ENCODE assay signal across 21 cellular contexts in genomic region chr2:31075393-31075792, GRCh38.
"Had no signal": no experiment of that assay in that cellular context is flagged by ENCODE, and none has a peak within 500 bp of the region (broad histone marks: within the 10 kb centered on the region; RNA-seq: fewer than 3 reads in every experiment).

No MANE protein-coding gene starts in this region.

- H3K36me3 ChIP-seq: spleen had no signal

- H3K9me3 Mint-ChIP-seq: activated CD8-positive, alpha-beta T cell treated with anti-CD3 and anti-CD28 coated beads for 36 hours; activated naive CD8-positive, alpha-beta T cell treated with anti-CD3 and anti-CD28 coated beads, Interleukin-2, amount 50 U/mL, for 24 hours; activated T-cell treated with anti-CD3 and anti-CD28 coated beads, Interleukin-2, amount 50 U/mL, for 24 hours; activated T-helper 2 cell treated with anti-CD3 and anti-CD28 coated beads, Interferon-gamma antibody, Interleukin-2, Interleukin-4, amounts not matched to agents 10 μg/mL and 5 μg/mL and 100 μg/mL, durations not matched to agents 14 hours and 24 hours and 36 hours; central memory CD8-positive, alpha-beta T cell; natural killer cell; stimulated activated memory B cell treated with anti-CD40 and anti-IgM and Interleukin-4, amounts not matched to agents 10 μg/mL and 1 μg/mL and 100 μg/mL, for 72 hours; T-helper 2 cell treated with Interferon-gamma antibody and Interleukin-4, amounts not matched to agents 5 μg/mL and 100 μg/mL, for 36 hours; type B pancreatic cell had no signal

- ATAC-seq: activated CD8-positive, alpha-beta T cell treated with anti-CD3 and anti-CD28 coated beads for 36 hours; activated naive CD8-positive, alpha-beta T cell treated with anti-CD3 and anti-CD28 coated beads, Interleukin-2, amount 50 U/mL, for 24 hours; esophagus mucosa; left lobe of liver; natural killer cell; stimulated activated memory B cell treated with anti-CD40 and anti-IgM and Interleukin-4, amounts not matched to agents 10 μg/mL and 1 μg/mL and 100 μg/mL, for 72 hours had no signal

- H3K27ac Mint-ChIP-seq: activated CD8-positive, alpha-beta T cell treated with anti-CD3 and anti-CD28 coated beads for 36 hours; activated naive CD8-positive, alpha-beta T cell treated with anti-CD3 and anti-CD28 coated beads, Interleukin-2, amount 50 U/mL, for 24 hours; activated T-cell treated with anti-CD3 and anti-CD28 coated beads, Interleukin-2, amount 50 U/mL, for 24 hours; activated T-helper 2 cell treated with anti-CD3 and anti-CD28 coated beads, Interferon-gamma antibody, Interleukin-2, Interleukin-4, amounts not matched to agents 10 μg/mL and 5 μg/mL and 100 μg/mL, durations not matched to agents 14 hours and 24 hours and 36 hours; natural killer cell; stimulated activated memory B cell treated with anti-CD40 and anti-IgM and Interleukin-4, amounts not matched to agents 10 μg/mL and 1 μg/mL and 100 μg/mL, for 72 hours; T-helper 2 cell treated with Interferon-gamma antibody and Interleukin-4, amounts not matched to agents 5 μg/mL and 100 μg/mL, for 36 hours; type B pancreatic cell had no signal

- H3K4me3 ChIP-seq: coronary artery, hepatocyte, lung, spleen, testis had no signal

- H3K4me1 ChIP-seq: spleen, testis had no signal

- H3K27me3 ChIP-seq: hepatocyte, spleen, testis had no signal

- H3K9me3 ChIP-seq: spleen, testis had no signal

- H2AFZ ChIP-seq: hepatocyte had no signal

- DNase-seq: activated CD4-positive, alpha-beta T cell treated with anti-CD3 and anti-CD28 coated beads for 48 hours; activated CD4-positive, CD25-positive, alpha-beta regulatory T cell; activated CD8-positive, alpha-beta T cell treated with anti-CD3 and anti-CD28 coated beads for 36 hours; activated naive CD4-positive, alpha-beta T cell treated with Interleukin-2 at 50 U/mL for 16 hours; activated naive CD8-positive, alpha-beta T cell treated with anti-CD3 and anti-CD28 coated beads, Interleukin-2, amount 50 U/mL, for 24 hours; activated T-cell treated with anti-CD3 and anti-CD28 coated beads, Interleukin-2, amount 50 U/mL, for 24 hours; anterior cingulate cortex; natural killer cell; spleen; stimulated activated CD4-positive, alpha-beta T cell treated with anti-CD3 and anti-CD28 coated beads, Interleukin-4, amount 100 ng/mL, for 4 hours; testis had no signal

- H3K27me3 Mint-ChIP-seq: activated naive CD8-positive, alpha-beta T cell treated with anti-CD3 and anti-CD28 coated beads, Interleukin-2, amount 50 U/mL, for 24 hours; stimulated activated memory B cell treated with anti-CD40 and anti-IgM and Interleukin-4, amounts not matched to agents 10 μg/mL and 1 μg/mL and 100 μg/mL, for 72 hours had no signal

- H3K4me3 Mint-ChIP-seq: activated CD8-positive, alpha-beta T cell treated with anti-CD3 and anti-CD28 coated beads for 36 hours; activated naive CD8-positive, alpha-beta T cell treated with anti-CD3 and anti-CD28 coated beads, Interleukin-2, amount 50 U/mL, for 24 hours; activated T-cell treated with anti-CD3 and anti-CD28 coated beads, Interleukin-2, amount 50 U/mL, for 24 hours; central memory CD8-positive, alpha-beta T cell; natural killer cell; stimulated activated memory B cell treated with anti-CD40 and anti-IgM and Interleukin-4, amounts not matched to agents 10 μg/mL and 1 μg/mL and 100 μg/mL, for 72 hours; T-helper 2 cell treated with Interferon-gamma antibody and Interleukin-4, amounts not matched to agents 5 μg/mL and 100 μg/mL, for 36 hours; type B pancreatic cell had no signal

- H3K27ac ChIP-seq: coronary artery, hepatocyte, spleen, testis had no signal

- H3K4me1 Mint-ChIP-seq: activated naive CD8-positive, alpha-beta T cell treated with anti-CD3 and anti-CD28 coated beads, Interleukin-2, amount 50 U/mL, for 24 hours; central memory CD8-positive, alpha-beta T cell; natural killer cell; stimulated activated memory B cell treated with anti-CD40 and anti-IgM and Interleukin-4, amounts not matched to agents 10 μg/mL and 1 μg/mL and 100 μg/mL, for 72 hours had no signal

- H3K4me2 ChIP-seq: hepatocyte had no signal

- H3K36me3 Mint-ChIP-seq: natural killer cell; stimulated activated memory B cell treated with anti-CD40 and anti-IgM and Interleukin-4, amounts not matched to agents 10 μg/mL and 1 μg/mL and 100 μg/mL, for 72 hours; type B pancreatic cell had no signal

- H3K79me2 ChIP-seq: hepatocyte had no signal
